17 cellular contexts compared by ENCODE assay signal in the genomic region with DNA sequence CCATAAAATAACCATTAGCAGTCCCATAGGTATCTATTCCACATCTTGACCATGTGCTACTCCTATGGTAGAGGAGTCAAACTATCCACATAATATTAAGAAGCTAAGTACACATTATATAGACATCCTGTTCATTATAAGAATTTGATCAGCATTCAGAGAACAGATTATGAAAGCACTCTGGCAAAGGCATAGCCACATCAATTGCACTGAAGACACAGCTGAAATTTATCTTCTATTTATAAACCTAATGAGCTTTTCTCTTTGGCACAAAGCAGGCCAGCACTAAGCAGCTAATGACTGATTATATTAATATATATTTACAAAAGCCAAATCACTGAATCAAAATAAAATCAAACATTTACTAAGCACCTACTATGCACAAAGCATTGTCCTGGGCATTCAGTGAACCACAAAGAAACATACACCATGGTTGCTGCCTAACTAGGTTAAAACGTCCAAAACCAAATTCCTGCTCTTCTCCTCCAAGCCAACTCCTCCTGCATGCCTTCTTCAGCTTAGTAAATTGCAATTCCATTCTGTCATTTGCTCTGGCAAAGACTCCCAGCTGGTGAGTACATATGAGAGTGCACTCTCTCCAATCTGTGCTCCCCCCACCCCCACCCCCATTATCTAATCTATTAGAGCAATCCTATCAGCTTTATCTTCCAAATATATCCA.
DNase-seq lines count a peak whose midpoint lies in the region; ATAC-seq and TF ChIP-seq lines count a peak whose summit lies in the region.
"Had no signal": no experiment of that assay in that cellular context is flagged by ENCODE, and none has a peak within 500 bp of the region (broad histone marks: within the 10 kb centered on the region; RNA-seq: fewer than 3 reads in every experiment).

No MANE protein-coding gene starts in this region.

- no peak for TF ChIP-seq CTCF in adrenal gland (IDR thresholded peaks at IDR 0.05)
- no peak for TF ChIP-seq CTCF in gastroesophageal sphincter (IDR thresholded peaks at IDR 0.05)
- TF ChIP-seq CTCF in omental fat pad (IDR thresholded peaks at IDR 0.05), result no peak

- intact Hi-C loops in adrenal gland (cut with DNase I), result no loop called here

- no peaks in the 10 kb centered on the region for H3K36me3 ChIP-seq in adrenal gland (replicated peaks in 1 of 2)
- H3K36me3 ChIP-seq in gastroesophageal sphincter, result no peaks in the 10 kb centered on the region
- H3K36me3 ChIP-seq: ascending aorta had no signal

- CTCF ChIA-PET in HEK293T (lab: Yijun Ruan, JAX), result no interaction called here

- no peak for TF ChIP-seq POLR2A in adrenal gland (IDR thresholded peaks at IDR 0.05)
- no peak for TF ChIP-seq POLR2A in gastroesophageal sphincter (IDR thresholded peaks at IDR 0.05)

- peaks cover 13 to 28% of the 10 kb centered on the region in 2 donors for H3K4me1 ChIP-seq in adrenal gland (replicated peaks in 1 of 2)
- H3K4me1 ChIP-seq in gastroesophageal sphincter, result peaks cover 4 to 32% (median 16%) of the 10 kb centered on the region in 3 donors

- DNase-seq in EH (ENCODE audit: low read depth) (peak; percentile 49), adrenal gland (peak in 2 of 7 donors; percentile 26 to 30), omental fat pad (ENCODE audit: low spot score) (no peak), HEK293T (ENCODE audit: extremely low spot score) (no peak), NCI-H2196 treated with DMSO at 0.1 percent for 48 hours (lab: John Stamatoyannopoulos, UW; ENCODE audit: unreplicated experiment) (no peak), pons (ENCODE audit: low spot score) (no peak)
- DNase-seq: activated CD4-positive, alpha-beta memory T cell treated with anti-CD3 and anti-CD28 coated beads, Interleukin-2, amount 10 ng/mL, durations not matched to agents 7 days and 5 days; DMS79; midbrain; NCI-H1436; NCI-H510A; stimulated activated naive CD8-positive, alpha-beta T cell treated with anti-CD3 and anti-CD28 coated beads, Interleukin-15, Interleukin-2, amounts not matched to agents 100 U/mL and 50 U/mL, for 24 hours had no signal

- peak overlapping the region in 3 of 5 donors; percentile 1 to 46 (median 38) for H3K27ac ChIP-seq in adrenal gland
- peak overlapping the region in 3 of 4 donors; percentile 35 to 42 (median 41) for H3K27ac ChIP-seq in gastroesophageal sphincter

- H3K4me3 ChIP-seq in adrenal gland (no peak overlapping the region), gastroesophageal sphincter (no peak overlapping the region)
- H3K4me3 ChIP-seq: ascending aorta, smooth muscle cell had no signal

- H3K9me3 ChIP-seq in adrenal gland (replicated peaks in 1 of 3) (no peaks in the 10 kb centered on the region), gastroesophageal sphincter (no peaks in the 10 kb centered on the region)
- H3K9me3 ChIP-seq: ascending aorta had no signal

- no peak for TF ChIP-seq EP300 in gastroesophageal sphincter (IDR thresholded peaks at IDR 0.05)

- POLR2A ChIA-PET in HEK293T (lab: Yijun Ruan, JAX), result no interaction called here

- ATAC-seq in gastroesophageal sphincter, result peak; percentile 31
- ATAC-seq in omental fat pad (ENCODE audit: low FRiP score), result peak; percentile 30
- no peak for ATAC-seq in HG02970 (IDR thresholded peaks at IDR 0.05; ENCODE audit: low FRiP score, unreplicated experiment)
- ATAC-seq: activated T-helper 17 cell treated with anti-CD3 and anti-CD28 coated beads, Interleukin-2, amount 50 U/mL, for 72 hours; stimulated activated naive CD8-positive, alpha-beta T cell treated with anti-CD3 and anti-CD28 coated beads, Interleukin-15, Interleukin-2, amounts not matched to agents 100 U/mL and 50 U/mL, for 24 hours had no signal

- WGBS in adrenal gland, 4 donors, result 29 to 44% (median 38%) methylated on average over 1 of the region's 1 CpG
- WGBS in gastroesophageal sphincter (ENCODE audit: low coverage in 1 of 2), 2 donors, result 6 to 13% methylated on average over 1 of the region's 1 CpG

- H3K27me3 ChIP-seq in adrenal gland (no peaks in the 10 kb centered on the region), gastroesophageal sphincter (no peaks in the 10 kb centered on the region)
- H3K27me3 ChIP-seq: ascending aorta had no signal

TF ChIP-seq in HEK293T, 16 proteins besides CTCF, POLR2A, EP300 and RAD21:
- no peak for TF ChIP-seq SP1 (IDR thresholded peaks at IDR 0.05)
- TF ChIP-seq NFRKB (IDR thresholded peaks at IDR 0.05), result no peak
- no peak for TF ChIP-seq FOXM1 (IDR thresholded peaks at IDR 0.05; ENCODE audit: borderline replicate concordance)
- TF ChIP-seq ZNF384 (IDR thresholded peaks at IDR 0.05), result no peak
